ENCODE assay signal across 12 cellular contexts in the genomic region with DNA sequence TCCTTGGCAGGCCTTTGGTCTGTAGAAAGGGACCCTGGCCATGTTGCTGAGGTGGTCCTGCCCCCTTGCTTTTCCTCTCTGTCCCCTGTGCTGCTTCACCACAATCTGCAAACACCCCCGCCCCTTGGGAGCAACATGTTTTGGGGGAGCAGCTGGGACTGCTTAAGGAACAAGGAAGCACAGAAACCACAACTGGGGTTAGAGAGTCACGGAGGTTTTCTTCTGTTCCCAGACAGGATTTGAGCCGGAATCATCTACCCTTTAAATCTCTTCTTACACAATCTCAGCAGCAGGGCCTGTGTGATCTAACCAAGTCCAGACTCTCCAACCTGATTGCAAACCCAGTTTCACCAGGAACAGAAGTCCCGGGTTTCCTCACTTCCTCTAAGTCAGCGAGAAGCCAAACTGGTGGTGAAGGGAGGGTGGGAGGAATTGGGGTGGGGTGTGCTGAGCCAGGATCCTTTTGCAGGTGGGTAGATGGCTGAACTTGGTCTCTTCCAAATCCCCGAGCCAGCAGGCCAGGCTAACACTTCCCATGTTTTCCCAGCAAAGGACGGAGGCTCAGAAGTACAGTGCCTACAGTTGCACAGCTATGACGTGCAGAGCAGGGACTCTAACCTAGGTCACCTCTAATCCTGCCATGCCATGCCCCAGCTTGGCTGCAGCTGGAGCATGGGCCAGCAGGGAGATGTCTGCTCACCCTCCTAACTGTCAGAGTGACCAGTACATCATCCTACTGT. TPM values are rescaled to one million over a fixed set of nuclear protein-coding genes. Genes with fewer than 3 reads are reported as not detected.
DNase-seq lines count a peak whose midpoint lies in the region; ATAC-seq, FAIRE-seq and TF ChIP-seq lines count a peak whose summit lies in the region.
"Had no signal": no experiment of that assay in that cellular context is flagged by ENCODE, and none has a peak within 500 bp of the region (broad histone marks: within the 10 kb centered on the region; RNA-seq: fewer than 3 reads in every experiment).

No MANE protein-coding gene starts in this region.

- H3K4me3 ChIP-seq in IMR-90 (ENCODE audit: insufficient read depth, low read depth, low read length) = no peak overlapping the region
- H3K4me3 ChIP-seq in colonic mucosa = no peak overlapping the region
- H3K4me3 ChIP-seq in right lobe of liver = no peak overlapping the region

- H3K27ac ChIP-seq in IMR-90 (ENCODE audit: insufficient read depth, low read length) (peak overlapping the region; percentile 39; the same call in 1 of the 2 replicates), colonic mucosa (peak overlapping the region; percentile 64), right lobe of liver (no peak overlapping the region), substantia nigra (ENCODE audit: low read depth, low read length, poor library complexity, severe bottlenecking) (peak overlapping the region; percentile 57)

- no peak overlapping the region for H2AK9ac ChIP-seq in IMR-90 (replicated peaks; ENCODE audit: low read depth, low read length, poor library complexity)

- intact Hi-C loops in IMR-90 (cut with micrococcal nuclease) (no loop called here), colonic mucosa (cut with DNase I) (no loop called here), right lobe of liver (cut with DNase I) (no loop called here)

- H4K5ac ChIP-seq in IMR-90 (ENCODE audit: low read depth, low read length) = peak overlapping the region; percentile 6; the same call in 1 of the 2 replicates

- H3K4me1 Mint-ChIP-seq in endothelial cell (ENCODE audit: unreplicated experiment) = no peaks in the 10 kb centered on the region
- H3K4me1 Mint-ChIP-seq: memory B cell had no signal

- no peaks in the 10 kb centered on the region for H3K27me3 ChIP-seq in IMR-90 (ENCODE audit: control insufficient read depth, insufficient read depth, low read length)
- no peaks in the 10 kb centered on the region for H3K27me3 ChIP-seq in colonic mucosa
- no peaks in the 10 kb centered on the region for H3K27me3 ChIP-seq in right lobe of liver

- H2BK20ac ChIP-seq in IMR-90 (ENCODE audit: low read depth, low read length) = no peak overlapping the region

- ATAC-seq in IMR-90 (ENCODE audit: low read depth) (peak; percentile 80), right lobe of liver (peak; percentile 33 to 65 (median 50)), GM21367 (IDR thresholded peaks at IDR 0.05; ENCODE audit: unreplicated experiment) (no peak)
- ATAC-seq: PC-3 had no signal

- H3K9me3 Mint-ChIP-seq in endothelial cell (ENCODE audit: unreplicated experiment) = no peaks in the 10 kb centered on the region
- H3K9me3 Mint-ChIP-seq: memory B cell had no signal

- peaks cover 63% of the 10 kb centered on the region for H4K20me1 ChIP-seq in IMR-90 (ENCODE audit: insufficient read depth, low read length)

- peak overlapping the region; percentile 34 for H3K4ac ChIP-seq in IMR-90 (ENCODE audit: low read depth, low read length)

- H3K4me3 Mint-ChIP-seq in endothelial cell (ENCODE audit: unreplicated experiment) = no peak overlapping the region
- H3K4me3 Mint-ChIP-seq: memory B cell had no signal

- peak overlapping the region; percentile 6; the same call in 1 of the 2 replicates for H3K4me2 ChIP-seq in IMR-90 (ENCODE audit: low read depth, low read length)

- H2BK15ac ChIP-seq in IMR-90 (ENCODE audit: low read depth, low read length) = no peak overlapping the region

- DNase-seq in IMR-90 = peak; percentile 82
- DNase-seq in colonic mucosa = no peak
- DNase-seq in right lobe of liver = no peak
- DNase-seq in substantia nigra (lab: John Stamatoyannopoulos, UW) = peak in 1 of 49 donors; percentile 60
- DNase-seq in NCI-H446 treated with DMSO at 0.1 percent for 48 hours (lab: John Stamatoyannopoulos, UW) = no peak
- DNase-seq in GM12892 (ENCODE audit: insufficient read length) = no peak
- no peak for DNase-seq in endothelial cell (ENCODE audit: low spot score)
- DNase-seq: activated CD4-positive, alpha-beta T cell treated with anti-CD3 and anti-CD28 coated beads for 1 hour; Karpas-422; PC-3 had no signal

- H4K91ac ChIP-seq in IMR-90 (ENCODE audit: insufficient read depth, low read depth, low read length) = no peak overlapping the region

- dilution Hi-C loops in IMR-90 (cut with HindIII; ENCODE audit: low sequenced_read_pairs, unreplicated experiment) = no loop called here

- peak overlapping the region; percentile 33 for H2AFZ ChIP-seq in IMR-90 (replicated peaks; ENCODE audit: low read length, poor library complexity)

- no peak for TF ChIP-seq CTCF in IMR-90 (conservative IDR thresholded peaks at IDR 0.05; ENCODE audit: low read depth, low read length)
- no peak for TF ChIP-seq CTCF in colonic mucosa (IDR thresholded peaks at IDR 0.05)
- no peak for TF ChIP-seq CTCF in right lobe of liver (IDR thresholded peaks at IDR 0.05)
- TF ChIP-seq CTCF in endothelial cell (IDR thresholded peaks at IDR 0.05; ENCODE audit: unreplicated experiment) = no peak

- H4K8ac ChIP-seq in IMR-90 (ENCODE audit: low read depth in 2 of 2, low read length in 2 of 2) = no peak overlapping the region

- BruUV-seq in IMR-90 (replicated peaks; lab: Mats Ljungman, UMichigan) = no TSS peak

- no peak overlapping the region for H3K27ac Mint-ChIP-seq in endothelial cell (ENCODE audit: unreplicated experiment)
- H3K27ac Mint-ChIP-seq: memory B cell had no signal

- CTCF ChIA-PET in IMR-90 (lab: Yijun Ruan, JAX) = no interaction called here

- POLR2A ChIA-PET in IMR-90 (lab: Charles Lee; ENCODE audit: unreplicated experiment) = no interaction called here

- peaks cover 3% of the 10 kb centered on the region for H3K36me3 Mint-ChIP-seq in endothelial cell (ENCODE audit: low read depth, unreplicated experiment)
- H3K36me3 Mint-ChIP-seq: memory B cell had no signal

- TF ChIP-seq RAD21 in IMR-90 (IDR thresholded peaks at IDR 0.05; ENCODE audit: low read length) = no peak

- no peak overlapping the region for H3K56ac ChIP-seq in IMR-90 (ENCODE audit: extremely low read depth, insufficient read depth, low read length)

- peak overlapping the region; percentile 37; the same call in 1 of the 2 replicates for H2BK120ac ChIP-seq in IMR-90 (ENCODE audit: low read depth, low read length)

- TF ChIP-seq POLR2A in IMR-90 (IDR thresholded peaks at IDR 0.05; ENCODE audit: low read depth, low read length) = no peak
- no peak for TF ChIP-seq POLR2A in right lobe of liver (IDR thresholded peaks at IDR 0.05)
- no peak for TF ChIP-seq POLR2A in GM12892 (IDR thresholded peaks at IDR 0.05; ENCODE audit: low read depth, low read length)

- H3K4me1 ChIP-seq in IMR-90 (ENCODE audit: control insufficient read depth, insufficient read depth, low read length) (peaks cover 26% of the 10 kb centered on the region; the same call in 1 of the 2 replicates), colonic mucosa (no peaks in the 10 kb centered on the region), right lobe of liver (no peaks in the 10 kb centered on the region)

- no peak overlapping the region for H2AK5ac ChIP-seq in IMR-90 (ENCODE audit: low read depth, low read length)

- peaks cover 7% of the 10 kb centered on the region for H3K36me3 ChIP-seq in IMR-90 (ENCODE audit: control insufficient read depth, insufficient read depth, low read length)
- H3K36me3 ChIP-seq in colonic mucosa = no peaks in the 10 kb centered on the region
- no peaks in the 10 kb centered on the region for H3K36me3 ChIP-seq in right lobe of liver

- H3K27me3 Mint-ChIP-seq in endothelial cell (ENCODE audit: unreplicated experiment) = no peaks in the 10 kb centered on the region

- no peak overlapping the region for H3K9ac ChIP-seq in IMR-90 (ENCODE audit: low read depth, low read length)
- H3K9ac ChIP-seq in colonic mucosa (ENCODE audit: low read depth in 2 of 2, low read length in 2 of 2) = no peak overlapping the region

- no peak overlapping the region for H2BK5ac ChIP-seq in IMR-90 (ENCODE audit: low read depth, low read length, poor library complexity, severe bottlenecking)

- no peak for FAIRE-seq in GM12892 (lab: Jason Lieb, UNC)

- H3K23ac ChIP-seq in IMR-90 (ENCODE audit: low read depth, low read length) = no peak overlapping the region

- peaks cover 45 to 82% of the 10 kb centered on the region in 2 experiments for H3K79me1 ChIP-seq in IMR-90 (ENCODE audit: low read depth in 1 of 2, low read length in 2 of 2)

- H3K14ac ChIP-seq in IMR-90 (replicated peaks; ENCODE audit: low read depth, low read length) = no peak overlapping the region

- H3K9me3 ChIP-seq in IMR-90 (ENCODE audit: control insufficient read depth, insufficient read depth, low read length) = no peaks in the 10 kb centered on the region
- H3K9me3 ChIP-seq in colonic mucosa = no peaks in the 10 kb centered on the region
- no peaks in the 10 kb centered on the region for H3K9me3 ChIP-seq in right lobe of liver

- WGBS in IMR-90 (ENCODE audit: extremely low coverage in 2 of 2, insufficient read length in 1 of 2), 2 experiments = 53% methylated on average over 3 of the region's 8 CpGs; no CpG with 5 or more reads in 1 of the 2 experiments
- WGBS in right lobe of liver (ENCODE audit: insufficient coverage, low coverage, low lambda C conversion rate, missing lambda C conversion rate) = 69% methylated on average over 4 of the region's 8 CpGs

- peaks cover 32% of the 10 kb centered on the region; the same call in 1 of the 2 replicates for H3K9me1 ChIP-seq in IMR-90 (ENCODE audit: insufficient read depth, low read length)

- in situ Hi-C loops in IMR-90 (cut with MboI; ENCODE audit: low sequenced_read_pairs) = no loop called here

- H3K18ac ChIP-seq in IMR-90 (ENCODE audit: low read depth, low read length) = peak overlapping the region; percentile 27; the same call in 1 of the 2 replicates

TF ChIP-seq in IMR-90, 13 proteins besides CTCF, POLR2A, EP300 and RAD21:
- TF ChIP-seq CEBPB (IDR thresholded peaks at IDR 0.05; ENCODE audit: low read depth, low read length) (peak; percentile 69), CHD1 (IDR thresholded peaks at IDR 0.05; ENCODE audit: low read depth, low read length) (no peak)
- TF ChIP-seq, protein P1, sequence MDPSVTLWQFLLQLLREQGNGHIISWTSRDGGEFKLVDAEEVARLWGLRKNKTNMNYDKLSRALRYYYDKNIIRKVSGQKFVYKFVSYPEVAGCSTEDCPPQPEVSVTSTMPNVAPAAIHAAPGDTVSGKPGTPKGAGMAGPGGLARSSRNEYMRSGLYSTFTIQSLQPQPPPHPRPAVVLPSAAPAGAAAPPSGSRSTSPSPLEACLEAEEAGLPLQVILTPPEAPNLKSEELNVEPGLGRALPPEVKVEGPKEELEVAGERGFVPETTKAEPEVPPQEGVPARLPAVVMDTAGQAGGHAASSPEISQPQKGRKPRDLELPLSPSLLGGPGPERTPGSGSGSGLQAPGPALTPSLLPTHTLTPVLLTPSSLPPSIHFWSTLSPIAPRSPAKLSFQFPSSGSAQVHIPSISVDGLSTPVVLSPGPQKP (IDR thresholded peaks at IDR 0.05; ENCODE audit: borderline replicate concordance, low read depth, low read length) = no peak

RNA-seq across cellular contexts. Expression of a gene that starts 25.0 kb away (rescaled TPM):
- total RNA-seq in IMR-90 (2012; rRNA removed) = 7.8 and 8.2 TPM in 2 replicates
- 14.4 and 15.0 TPM in 2 replicates for polyA plus RNA-seq in IMR-90 (2012; rRNA removed)
- 6.6 and 11.4 TPM in 2 replicates for polyA plus RNA-seq in IMR-90 (2012; cell fraction: cytosol; rRNA removed)
- 16.7 and 24.7 TPM in 2 replicates for polyA plus RNA-seq in IMR-90 (2012; cell fraction: nucleus; rRNA removed; ENCODE audit: low replicate concordance)
- 10 to 100 TPM; 12.2 to 13.2 TPM for total RNA-seq in colonic mucosa
- 1 to 10 TPM; 2.5 to 6.8 (median 5.2) TPM for total RNA-seq in right lobe of liver
- 0.95 TPM for polyA plus RNA-seq in GM12892 (2012; ENCODE audit: missing spikeins)
- total RNA-seq in endothelial cell (ENCODE audit: unreplicated experiment) = 74.1 TPM

Comparison
In these comparisons a context has a peak if more than half of its experiments do, and no peak if none do; other contexts are left out.
1. H3K27ac ChIP-seq: peak in IMR-90 (single experiment), colonic mucosa (single experiment) and substantia nigra (single experiment); none in right lobe of liver (0 of 3).